ENCODE assay signal across 11 cellular contexts in genomic region chr12:120598674-120599463, GRCh38. TPM values are rescaled to one million over a fixed set of nuclear protein-coding genes. Genes with fewer than 3 reads are reported as not detected.
DNase-seq lines count a peak whose midpoint lies in the region; ATAC-seq lines count a peak whose summit lies in the region.
"Had no signal": no experiment of that assay in that cellular context is flagged by ENCODE, and none has a peak within 500 bp of the region (broad histone marks: within the 10 kb centered on the region; RNA-seq: fewer than 3 reads in every experiment).

No MANE protein-coding gene starts in this region.

- ATAC-seq in GM21390 (IDR thresholded peaks at IDR 0.05; ENCODE audit: unreplicated experiment) (no peak), GM21360 (IDR thresholded peaks at IDR 0.05; ENCODE audit: unreplicated experiment) (no peak)

- peak; percentile 63 for DNase-seq in AG08396 (ENCODE audit: low spot score)
- peak; percentile 68 for DNase-seq in HT1080 (ENCODE audit: low read depth)
- DNase-seq in amniotic epithelial cell (ENCODE audit: low read depth) = peak; percentile 51
- DNase-seq in kidney glomerular epithelial cell (lab: John Stamatoyannopoulos, UW) = peak; percentile 76
- DNase-seq in COR-L47 (lab: John Stamatoyannopoulos, UW) = no peak
- DNase-seq in NCI-H2107 treated with DMSO at 0.1 percent for 48 hours (lab: John Stamatoyannopoulos, UW; ENCODE audit: unreplicated experiment) = no peak
- DNase-seq: activated CD4-positive, CD25-positive, alpha-beta regulatory T cell; CD4-positive, CD25-positive, alpha-beta regulatory T cell had no signal

RNA-seq across cellular contexts. Expression of gene POP5, which starts 17.7 kb away (rescaled TPM):
- total RNA-seq in HT1080 (2014; rRNA removed; shearing (Covaris generic)) = 58.9 and 60.4 TPM in 2 replicates
- polyA plus RNA-seq in HT1080 (2015; cell fraction: cytosol; rRNA removed) = 45.3 and 59.6 TPM in 2 replicates
- 73.8 and 96.4 TPM in 2 replicates for polyA plus RNA-seq in HT1080 (2015; cell fraction: nucleus; rRNA removed)

RNA-seq across cellular contexts. Expression of gene CABP1, which starts 41.6 kb away (rescaled TPM):
- not detected in 2 replicates for total RNA-seq in HT1080 (2014; rRNA removed; shearing (Covaris generic))
- 0.07 and 0.22 TPM in 2 replicates for polyA plus RNA-seq in HT1080 (2015; cell fraction: cytosol; rRNA removed)
- 0.06 TPM in 1 of 2 replicates, not detected in the other for polyA plus RNA-seq in HT1080 (2015; cell fraction: nucleus; rRNA removed)
- total RNA-seq: CD4-positive, CD25-positive, alpha-beta regulatory T cell; smooth muscle cell had no signal
- polyA plus RNA-seq: CD4-positive, CD25-positive, alpha-beta regulatory T cell had no signal

Comparison
In these comparisons a context has a peak if more than half of its experiments do, and no peak if none do; other contexts are left out.
1. DNase-seq: peak in AG08396 (single experiment), HT1080 (single experiment), amniotic epithelial cell (single experiment) and kidney glomerular epithelial cell (single experiment); none in COR-L47 (single experiment) and NCI-H2107 treated with DMSO at 0.1 percent for 48 hours (single experiment).